In the genomic region with DNA sequence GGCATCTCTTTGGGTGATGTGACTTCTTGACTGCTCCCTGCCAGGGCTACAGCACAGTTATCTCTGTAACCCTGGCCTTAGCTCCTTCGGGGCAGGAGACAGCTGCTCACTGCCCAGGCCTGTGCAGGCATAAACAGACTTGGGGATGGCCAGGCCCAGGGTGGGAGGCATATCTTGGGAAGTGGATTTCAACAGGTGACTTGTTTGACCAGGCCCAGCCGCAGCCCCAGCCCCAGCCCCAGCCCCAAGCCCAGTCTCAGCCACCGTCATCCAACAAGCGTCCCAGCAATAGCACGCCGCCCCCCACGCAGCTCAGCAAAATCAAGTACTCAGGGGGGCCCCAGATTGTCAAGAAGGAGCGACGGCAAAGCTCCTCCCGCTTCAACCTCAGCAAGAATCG, we compare ENCODE assay signal across 18 cellular contexts. TPM values are rescaled to one million over a fixed set of nuclear protein-coding genes. Genes with fewer than 3 reads are reported as not detected.
DNase-seq lines count a peak whose midpoint lies in the region; ATAC-seq, FAIRE-seq and TF ChIP-seq lines count a peak whose summit lies in the region.
"Had no signal": no experiment of that assay in that cellular context is flagged by ENCODE, and none has a peak within 500 bp of the region (broad histone marks: within the 10 kb centered on the region; RNA-seq: fewer than 3 reads in every experiment).

No MANE protein-coding gene starts in this region.

- H3K27ac ChIP-seq in HEK293 (ENCODE audit: extremely low read depth, low read depth, low read length) (no peak overlapping the region), K562 (ENCODE audit: extremely low read depth, low read depth, low read length) (no peak overlapping the region), neural progenitor cell (no peak overlapping the region)

- H3K27me3 ChIP-seq in K562 (ENCODE audit: control insufficient read depth in 2 of 2, insufficient read depth in 2 of 2, low read length in 2 of 2) (no peaks in the 10 kb centered on the region), neural progenitor cell (no peaks in the 10 kb centered on the region)

- no peaks in the 10 kb centered on the region for H3K79me2 ChIP-seq in K562 (ENCODE audit: control insufficient read depth, insufficient read depth, low read length)
- no peaks in the 10 kb centered on the region for H3K79me2 ChIP-seq in neural progenitor cell (ENCODE audit: low read depth)

- H3K36me3 Mint-ChIP-seq in Calu3 (ENCODE audit: insufficient read depth, unreplicated experiment) (peaks cover 16% of the 10 kb centered on the region), neural progenitor cell (peaks cover 18% of the 10 kb centered on the region)

- CTCF ChIA-PET in Calu3 (lab: Charles Lee) (interaction anchor here (0.7 to 1.3 kb wide), 2 partner anchors 27 to 77 kb away, joined by 4 read pairs; partner anchors contain the start of gene CNPY3), HEK293 (lab: Yijun Ruan, JAX) (interaction anchor here (0.6 to 0.8 kb wide), 3 partner anchors 94 to 502 kb away, joined by 3 to 5 read pairs (median 4); no protein-coding TSS in a partner anchor), K562 (lab: Yijun Ruan, JAX; ENCODE audit: low intra/inter-chr PET ratio) (no interaction called here)

- no peak for ATAC-seq in K562
- no peak for ATAC-seq in GM18502 (IDR thresholded peaks at IDR 0.05; ENCODE audit: poor library complexity, unreplicated experiment)
- ATAC-seq: GM12878, GM23338, HCT116 had no signal

- TF ChIP-seq RAD21 in K562 (CRISPR knock-in tag; conservative IDR thresholded peaks at IDR 0.05 in 1 of 2, IDR thresholded peaks at IDR 0.05 in 1 of 2) = no peak

- TF ChIP-seq CTCF in Calu3 (IDR thresholded peaks at IDR 0.05; ENCODE audit: unreplicated experiment) = no peak
- no peak for TF ChIP-seq CTCF in HEK293 (tag by site-specific recombination; IDR thresholded peaks at IDR 0.05)
- no peak for TF ChIP-seq CTCF in K562 (IDR thresholded peaks at IDR 0.05 in 2 of 3, conservative IDR thresholded peaks at IDR 0.05 in 1 of 3; ENCODE audit: insufficient read depth in 2 of 3, low read depth in 1 of 3, low read length in 3 of 3)
- no peak for TF ChIP-seq CTCF in neural progenitor cell (IDR thresholded peaks at IDR 0.05)

- no peak for TF ChIP-seq EP300 in K562 (IDR thresholded peaks at IDR 0.05; ENCODE audit: low read length)

- H3K9me3 ChIP-seq in HEK293 (ENCODE audit: control insufficient read depth, insufficient read depth, low read depth, low read length) (no peaks in the 10 kb centered on the region), K562 (replicated peaks; ENCODE audit: control insufficient read depth, insufficient read depth, low read depth, low read length) (no peaks in the 10 kb centered on the region), neural progenitor cell (ENCODE audit: low read depth) (no peaks in the 10 kb centered on the region)

- 0 out of 4 replicates have a peak overlapping the region, but pooled peaks of 1 of the 2 experiments have one; percentile 6 for H3K9ac ChIP-seq in K562 (ENCODE audit: insufficient read depth in 1 of 2, low read depth in 2 of 2, low read length in 2 of 2)
- no peak overlapping the region for H3K9ac ChIP-seq in neural progenitor cell

- no peak overlapping the region for H3K4me3 ChIP-seq in HEK293 (ENCODE audit: low read depth, low read length)
- no peak overlapping the region for H3K4me3 ChIP-seq in K562
- no peak overlapping the region for H3K4me3 ChIP-seq in neural progenitor cell
- H3K4me3 ChIP-seq: GM12878, GM23338 had no signal

- no peaks in the 10 kb centered on the region for H3K9me3 Mint-ChIP-seq in Calu3 (ENCODE audit: low read depth, unreplicated experiment)
- no peaks in the 10 kb centered on the region for H3K9me3 Mint-ChIP-seq in neural progenitor cell
- H3K9me3 Mint-ChIP-seq: GM23338, H9, HFFc6 had no signal

- H3K4me3 Mint-ChIP-seq in Calu3 (ENCODE audit: low read depth, unreplicated experiment) = no peak overlapping the region
- H3K4me3 Mint-ChIP-seq in neural progenitor cell = no peak overlapping the region
- H3K4me3 Mint-ChIP-seq: CD4-positive, alpha-beta memory T cell; GM23338; H9; HFFc6 had no signal

- H3K27me3 Mint-ChIP-seq in Calu3 (ENCODE audit: unreplicated experiment) = no peaks in the 10 kb centered on the region
- peaks cover 2% of the 10 kb centered on the region for H3K27me3 Mint-ChIP-seq in neural progenitor cell (ENCODE audit: insufficient read depth, low read depth)
- H3K27me3 Mint-ChIP-seq: CD4-positive, alpha-beta memory T cell had no signal

- BruUV-seq in Calu3 (replicated peaks; lab: Mats Ljungman, UMichigan) (no TSS peak), K562 (replicated peaks; lab: Mats Ljungman, UMichigan) (no TSS peak)

- intact Hi-C loops in Calu3 (cut with micrococcal nuclease; ENCODE audit: unreplicated experiment) (no loop called here), K562 (cut with micrococcal nuclease) (no loop called here)

- no peaks in the 10 kb centered on the region for H3K4me1 Mint-ChIP-seq in Calu3 (ENCODE audit: low read depth, unreplicated experiment)
- no peaks in the 10 kb centered on the region for H3K4me1 Mint-ChIP-seq in neural progenitor cell

- H4K20me1 ChIP-seq in K562 (replicated peaks; ENCODE audit: control insufficient read depth, insufficient read depth, low read length) = no peaks in the 10 kb centered on the region
- H4K20me1 ChIP-seq in neural progenitor cell (ENCODE audit: low read depth) = peaks cover 4% of the 10 kb centered on the region

- POLR2A ChIA-PET in HEK293 (lab: Yijun Ruan, JAX) (interaction anchor here (1.5 to 1.7 kb wide), 3 partner anchors 10 to 22 kb away, joined by 3 to 11 read pairs (median 10); partner anchors contain the start of gene PPP2R5D), K562 (lab: Yijun Ruan, JAX) (interaction anchor here (0.6 to 1.4 kb wide), 4 partner anchors 9 to 48 kb away, joined by 3 to 9 read pairs (median 5); partner anchors contain the start of genes CUL7 and PPP2R5D)

- H3K4me1 ChIP-seq in HEK293 (ENCODE audit: control insufficient read depth, insufficient read depth, low read length) = no peaks in the 10 kb centered on the region
- peaks cover 0 to 2% of the 10 kb centered on the region in 2 experiments; a peak in 1 of 5 replicates for H3K4me1 ChIP-seq in K562 (replicated peaks in 1 of 2; ENCODE audit: control insufficient read depth in 2 of 2, insufficient read depth in 2 of 2, low read length in 2 of 2)
- no peaks in the 10 kb centered on the region for H3K4me1 ChIP-seq in neural progenitor cell

- H3K36me3 ChIP-seq in HEK293 (ENCODE audit: control insufficient read depth in 2 of 2, insufficient read depth in 1 of 2, low read length in 2 of 2) = peaks cover 46 to 58% of the 10 kb centered on the region in 2 experiments
- peaks cover 54% of the 10 kb centered on the region for H3K36me3 ChIP-seq in K562 (ENCODE audit: control insufficient read depth, insufficient read depth, low read length)
- H3K36me3 ChIP-seq in neural progenitor cell = no peaks in the 10 kb centered on the region

- DNase-seq in Calu3 (no peak), K562 (ENCODE audit: extremely low read depth in 1 of 4, low spot score in 3 of 4) (no peak), neural progenitor cell (ENCODE audit: low spot score) (no peak), anterior cingulate cortex (lab: John Stamatoyannopoulos, UW) (no peak)
- DNase-seq: C1 segment of cervical spinal cord; CD4-positive, alpha-beta memory T cell; COR-L47; DMS153; EL; GDM1; H9; HFFc6 had no signal

- TF ChIP-seq POLR2A in K562 (conservative IDR thresholded peaks at IDR 0.05) = no peak

- H3K9me1 ChIP-seq in K562 (ENCODE audit: control insufficient read depth, insufficient read depth, low read length) = no peaks in the 10 kb centered on the region

- peak overlapping the region; percentile 12 for H3K27ac Mint-ChIP-seq in Calu3 (ENCODE audit: unreplicated experiment)
- H3K27ac Mint-ChIP-seq in neural progenitor cell = peak overlapping the region; percentile 57
- H3K27ac Mint-ChIP-seq: GM23338, HFFc6 had no signal

- 91% methylated on average over 11 of the region's 11 CpGs for WGBS in K562 (ENCODE audit: insufficient coverage, low coverage, missing lambda C conversion rate)

- in situ Hi-C loops in K562 (cut with MboI) = no loop called here

- H3F3A ChIP-seq in neural progenitor cell (ENCODE audit: low read depth) = peaks cover 9% of the 10 kb centered on the region

- FAIRE-seq in K562 (lab: Jason Lieb, UNC) = no peak
- FAIRE-seq: GM12878, GM18507 had no signal

- H2AFZ ChIP-seq in K562 (ENCODE audit: low read depth, low read length) (no peak overlapping the region), neural progenitor cell (replicated peaks) (no peak overlapping the region)
- H2AFZ ChIP-seq: GM23338 had no signal

- H3K4me2 ChIP-seq in K562 (ENCODE audit: insufficient read depth, low read length) (no peak overlapping the region), neural progenitor cell (no peak overlapping the region)
- H3K4me2 ChIP-seq: GM23338 had no signal

RNA-seq across cellular contexts. Expression of gene MEA1, which starts 7.5 kb away (rescaled TPM):
- total RNA-seq in Calu3 (2022) = 110 and 115 TPM in 2 replicates
- 15.3 and 36.8 TPM in 2 replicates for total RNA-seq in K562 (2011; cell fraction: chromatin; rRNA removed; ENCODE audit: low replicate concordance)
- total RNA-seq in K562 (2011; cell fraction: nucleolus; rRNA removed) = 27.6 and 32.5 TPM in 2 replicates
- total RNA-seq in K562 (2011; cell fraction: nucleoplasm; rRNA removed) = 30.6 and 41.0 TPM in 2 replicates
- 120 and 154 TPM in 2 replicates for total RNA-seq in K562 (2014; rRNA removed)
- total RNA-seq in K562 (2014; rRNA removed; fragmentation: Illumina TruSeq; extraction: Trizol) = 126 and 153 TPM in 2 replicates
- 201 and 209 TPM in 2 replicates for total RNA-seq in K562 (2015; rRNA removed; fragmentation: Illumina TruSeq; extraction: Trizol)
- 86.8 and 91.5 TPM in 2 replicates for total RNA-seq in K562 (2021)
- 119 and 138 TPM in 2 replicates for polyA plus RNA-seq in K562 (2011; rRNA removed)
- polyA plus RNA-seq in K562 (2011; cell fraction: cytosol; rRNA removed) = 111 and 124 TPM in 2 replicates
- polyA plus RNA-seq in K562 (2011; cell fraction: nucleus; rRNA removed) = 44.3 and 46.6 TPM in 2 replicates
- 119 and 152 TPM in 2 replicates for polyA plus RNA-seq in K562 (2012)
- 156 and 199 TPM in 2 replicates for polyA plus RNA-seq in K562 (2014; fragmentation: Illumina TruSeq; extraction: Trizol)
- polyA plus RNA-seq in K562 (2014; fragmentation: Nextera tagmentation; extraction: Ambion mirVana) = 100 to 1,000 TPM; 152 to 210 TPM
- polyA plus RNA-seq in K562 (2014; rRNA removed) = 141 and 143 TPM in 2 replicates
- polyA minus RNA-seq in K562 (2011; rRNA and poly(A)+ RNA removed) = 75.7 and 85.3 TPM in 2 replicates
- polyA minus RNA-seq in K562 (2011; cell fraction: cytosol; rRNA and poly(A)+ RNA removed) = 24.2 and 36.6 TPM in 2 replicates
- 12.1 and 21.3 TPM in 2 replicates for polyA minus RNA-seq in K562 (2011; cell fraction: nucleus; rRNA and poly(A)+ RNA removed)
- 73.1 and 88.3 TPM in 2 replicates for total RNA-seq in neural progenitor cell (ENCODE audit: low replicate concordance)

RNA-seq across cellular contexts. Expression of gene KLHDC3, which starts 7.8 kb away (rescaled TPM):
- total RNA-seq in Calu3 (2022) (85.9 and 95.7 TPM in 2 replicates), K562 (2014; rRNA removed) (126 and 175 TPM in 2 replicates), K562 (2014; rRNA removed; fragmentation: Illumina TruSeq; extraction: Trizol) (90.4 and 107 TPM in 2 replicates), K562 (2015; rRNA removed; fragmentation: Illumina TruSeq; extraction: Trizol) (100 and 104 TPM in 2 replicates), K562 (2021) (167 and 171 TPM in 2 replicates), neural progenitor cell (ENCODE audit: low replicate concordance) (122 and 165 TPM in 2 replicates)
- total RNA-seq in K562 (2011; cell fraction: chromatin; rRNA removed; ENCODE audit: low replicate concordance) = 17.4 and 46.6 TPM in 2 replicates
- 40.4 and 42.0 TPM in 2 replicates for total RNA-seq in K562 (2011; cell fraction: nucleolus; rRNA removed)
- total RNA-seq in K562 (2011; cell fraction: nucleoplasm; rRNA removed) = 37.5 and 44.4 TPM in 2 replicates
- polyA plus RNA-seq in K562 (2011; rRNA removed) (118 and 135 TPM in 2 replicates), K562 (2014; fragmentation: Illumina TruSeq; extraction: Trizol) (159 and 168 TPM in 2 replicates), K562 (2014; fragmentation: Nextera tagmentation; extraction: Ambion mirVana) (10 to 100 TPM in 1 of 2 experiments, 1 to 10 TPM in 1; 4.5 to 14.7 TPM), K562 (2014; rRNA removed) (104 and 136 TPM in 2 replicates)
- polyA plus RNA-seq in K562 (2011; cell fraction: cytosol; rRNA removed) = 185 and 218 TPM in 2 replicates
- polyA plus RNA-seq in K562 (2011; cell fraction: nucleus; rRNA removed) = 122 and 129 TPM in 2 replicates
- polyA plus RNA-seq in K562 (2012) = 136 and 151 TPM in 2 replicates
- 82.2 and 107 TPM in 2 replicates for polyA minus RNA-seq in K562 (2011; rRNA and poly(A)+ RNA removed)
- 59.7 and 67.4 TPM in 2 replicates for polyA minus RNA-seq in K562 (2011; cell fraction: cytosol; rRNA and poly(A)+ RNA removed)
- polyA minus RNA-seq in K562 (2011; cell fraction: nucleus; rRNA and poly(A)+ RNA removed) = 17.8 and 26.3 TPM in 2 replicates

RNA-seq across cellular contexts. Expression of gene RRP36, which starts 15.2 kb away (rescaled TPM):
- 94.9 and 101 TPM in 2 replicates for total RNA-seq in Calu3 (2022)
- total RNA-seq in K562 (2011; cell fraction: chromatin; rRNA removed; ENCODE audit: low replicate concordance) = 51.0 and 53.5 TPM in 2 replicates
- total RNA-seq in K562 (2011; cell fraction: nucleolus; rRNA removed) = 31.8 and 33.4 TPM in 2 replicates
- 45.2 and 57.8 TPM in 2 replicates for total RNA-seq in K562 (2011; cell fraction: nucleoplasm; rRNA removed)
- total RNA-seq in K562 (2014; rRNA removed) = 133 and 150 TPM in 2 replicates
- total RNA-seq in K562 (2014; rRNA removed; fragmentation: Illumina TruSeq; extraction: Trizol) = 138 and 143 TPM in 2 replicates
- total RNA-seq in K562 (2015; rRNA removed; fragmentation: Illumina TruSeq; extraction: Trizol) = 143 and 144 TPM in 2 replicates
- total RNA-seq in K562 (2021) = 101 TPM in 2 replicates
- 68.4 and 83.5 TPM in 2 replicates for polyA plus RNA-seq in K562 (2011; rRNA removed)
- 47.5 and 48.7 TPM in 2 replicates for polyA plus RNA-seq in K562 (2011; cell fraction: cytosol; rRNA removed)
- polyA plus RNA-seq in K562 (2011; cell fraction: nucleus; rRNA removed) = 27.9 and 28.0 TPM in 2 replicates
- 72.2 and 89.9 TPM in 2 replicates for polyA plus RNA-seq in K562 (2012)
- 93.6 and 114 TPM in 2 replicates for polyA plus RNA-seq in K562 (2014; fragmentation: Illumina TruSeq; extraction: Trizol)
- polyA plus RNA-seq in K562 (2014; fragmentation: Nextera tagmentation; extraction: Ambion mirVana) = 10 to 100 TPM; 27.6 to 31.7 TPM
- polyA plus RNA-seq in K562 (2014; rRNA removed) = 129 and 132 TPM in 2 replicates
- polyA minus RNA-seq in K562 (2011; rRNA and poly(A)+ RNA removed) = 84.8 and 92.8 TPM in 2 replicates
- 31.9 and 35.8 TPM in 2 replicates for polyA minus RNA-seq in K562 (2011; cell fraction: cytosol; rRNA and poly(A)+ RNA removed)
- polyA minus RNA-seq in K562 (2011; cell fraction: nucleus; rRNA and poly(A)+ RNA removed) = 14.8 and 22.3 TPM in 2 replicates
- total RNA-seq in neural progenitor cell (ENCODE audit: low replicate concordance) = 77.8 and 93.3 TPM in 2 replicates

RNA-seq across cellular contexts. Expression of gene PPP2R5D, which starts 21.9 kb away (rescaled TPM):
- total RNA-seq in Calu3 (2022) (49.4 and 55.8 TPM in 2 replicates), K562 (2014; rRNA removed) (45.2 and 50.5 TPM in 2 replicates), K562 (2014; rRNA removed; fragmentation: Illumina TruSeq; extraction: Trizol) (35.3 and 36.3 TPM in 2 replicates), K562 (2015; rRNA removed; fragmentation: Illumina TruSeq; extraction: Trizol) (37.4 and 37.7 TPM in 2 replicates), K562 (2021) (45.3 and 45.5 TPM in 2 replicates), neural progenitor cell (ENCODE audit: low replicate concordance) (75.0 and 103 TPM in 2 replicates)
- 38.6 and 59.6 TPM in 2 replicates for total RNA-seq in K562 (2011; cell fraction: chromatin; rRNA removed; ENCODE audit: low replicate concordance)
- 30.7 and 31.6 TPM in 2 replicates for total RNA-seq in K562 (2011; cell fraction: nucleolus; rRNA removed)
- 27.2 and 28.7 TPM in 2 replicates for total RNA-seq in K562 (2011; cell fraction: nucleoplasm; rRNA removed)
- polyA plus RNA-seq in K562 (2011; rRNA removed) (55.5 and 63.3 TPM in 2 replicates), K562 (2014; fragmentation: Illumina TruSeq; extraction: Trizol) (68.8 and 96.1 TPM in 2 replicates), K562 (2014; fragmentation: Nextera tagmentation; extraction: Ambion mirVana) (1 to 10 TPM; 1.3 to 1.9 TPM), K562 (2014; rRNA removed) (36.6 and 38.4 TPM in 2 replicates)
- polyA plus RNA-seq in K562 (2011; cell fraction: cytosol; rRNA removed) = 54.5 and 68.2 TPM in 2 replicates
- polyA plus RNA-seq in K562 (2011; cell fraction: nucleus; rRNA removed) = 67.6 and 72.7 TPM in 2 replicates
- polyA plus RNA-seq in K562 (2012) = 38.2 and 39.5 TPM in 2 replicates
- 68.3 and 79.2 TPM in 2 replicates for polyA minus RNA-seq in K562 (2011; rRNA and poly(A)+ RNA removed)
- polyA minus RNA-seq in K562 (2011; cell fraction: cytosol; rRNA and poly(A)+ RNA removed) = 33.3 and 34.8 TPM in 2 replicates
- polyA minus RNA-seq in K562 (2011; cell fraction: nucleus; rRNA and poly(A)+ RNA removed) = 7.9 and 13.9 TPM in 2 replicates

RNA-seq across cellular contexts. Expression of gene PEX6, which starts 27.3 kb away (rescaled TPM):
- total RNA-seq in Calu3 (2022) (27.8 and 28.4 TPM in 2 replicates), K562 (2014; rRNA removed) (17.0 and 26.9 TPM in 2 replicates), K562 (2014; rRNA removed; fragmentation: Illumina TruSeq; extraction: Trizol) (3.4 and 5.7 TPM in 2 replicates), K562 (2015; rRNA removed; fragmentation: Illumina TruSeq; extraction: Trizol) (6.9 and 8.0 TPM in 2 replicates), K562 (2021) (20.8 and 24.3 TPM in 2 replicates), neural progenitor cell (ENCODE audit: low replicate concordance) (11.3 and 22.4 TPM in 2 replicates)
- 12.3 and 36.3 TPM in 2 replicates for total RNA-seq in K562 (2011; cell fraction: chromatin; rRNA removed; ENCODE audit: low replicate concordance)
- total RNA-seq in K562 (2011; cell fraction: nucleolus; rRNA removed) = 37.1 and 40.0 TPM in 2 replicates
- total RNA-seq in K562 (2011; cell fraction: nucleoplasm; rRNA removed) = 16.3 and 18.7 TPM in 2 replicates
- polyA plus RNA-seq in K562 (2011; rRNA removed) (6.4 and 10.9 TPM in 2 replicates), K562 (2014; fragmentation: Illumina TruSeq; extraction: Trizol) (9.6 and 10.6 TPM in 2 replicates), K562 (2014; fragmentation: Nextera tagmentation; extraction: Ambion mirVana) (under 1 TPM; 0.17 to 0.77 TPM), K562 (2014; rRNA removed) (12.3 and 14.1 TPM in 2 replicates)
- 7.1 and 11.8 TPM in 2 replicates for polyA plus RNA-seq in K562 (2011; cell fraction: cytosol; rRNA removed)
- polyA plus RNA-seq in K562 (2011; cell fraction: nucleus; rRNA removed) = 39.8 and 55.5 TPM in 2 replicates
- 17.7 and 44.6 TPM in 2 replicates for polyA plus RNA-seq in K562 (2012)
- polyA minus RNA-seq in K562 (2011; rRNA and poly(A)+ RNA removed) = 5.5 and 6.9 TPM in 2 replicates
- 8.5 and 10.8 TPM in 2 replicates for polyA minus RNA-seq in K562 (2011; cell fraction: cytosol; rRNA and poly(A)+ RNA removed)
- 10.7 and 12.7 TPM in 2 replicates for polyA minus RNA-seq in K562 (2011; cell fraction: nucleus; rRNA and poly(A)+ RNA removed)
